In genomic region chr12:60020068-60020467, GRCh38 we compare ENCODE assay signal across 35 cellular contexts.
"Had no signal": no experiment of that assay in that cellular context is flagged by ENCODE, and none has a peak within 500 bp of the region (broad histone marks: within the 10 kb centered on the region; RNA-seq: fewer than 3 reads in every experiment).

No MANE protein-coding gene starts in this region.

- DNase-seq: Karpas-422, Kasumi-1, MG63, MV-4-11, NCI-H1048, NCI-H1092, NCI-H1092 treated with DMSO at 0.1 percent for 48 hours, NCI-H1105, NCI-H1105 treated with DMSO at 0.1 percent for 48 hours, NCI-H1417, NCI-H1417 treated with DMSO at 0.1 percent for 48 hours, NCI-H1436, NCI-H1436 treated with DMSO at 0.1 percent for 48 hours, NCI-H146, NCI-H1694, NCI-H1694 treated with DMSO at 0.1 percent for 48 hours, NCI-H187, NCI-H187 treated with DMSO at 0.1 percent for 48 hours, NCI-H1930, NCI-H2029, NCI-H2029 treated with DMSO at 0.1 percent for 48 hours, NCI-H2081, NCI-H2081 treated with DMSO at 0.1 percent for 48 hours, NCI-H2107, NCI-H2171, NCI-H2171 treated with DMSO at 0.1 percent for 48 hours, NCI-H2227 treated with DMSO at 0.1 percent for 48 hours, NCI-H226, NCI-H345, NCI-H446, NCI-H446 treated with DMSO at 0.1 percent for 48 hours, NCI-H510A, NCI-H510A treated with DMSO at 0.1 percent for 48 hours, NCI-H524 had no signal

- H3K9ac ChIP-seq: KMS-11 had no signal

- H3K9me3 ChIP-seq: MG63 had no signal

- H3K27me3 ChIP-seq: MG63 had no signal

- H3K4me2 ChIP-seq: KMS-11 had no signal

- H3K27ac ChIP-seq: KMS-11 had no signal

- H3K36me3 ChIP-seq: MG63 had no signal

- H3K4me3 ChIP-seq: MG63 had no signal
